8 cellular contexts compared by ENCODE assay signal in the genomic region with DNA sequence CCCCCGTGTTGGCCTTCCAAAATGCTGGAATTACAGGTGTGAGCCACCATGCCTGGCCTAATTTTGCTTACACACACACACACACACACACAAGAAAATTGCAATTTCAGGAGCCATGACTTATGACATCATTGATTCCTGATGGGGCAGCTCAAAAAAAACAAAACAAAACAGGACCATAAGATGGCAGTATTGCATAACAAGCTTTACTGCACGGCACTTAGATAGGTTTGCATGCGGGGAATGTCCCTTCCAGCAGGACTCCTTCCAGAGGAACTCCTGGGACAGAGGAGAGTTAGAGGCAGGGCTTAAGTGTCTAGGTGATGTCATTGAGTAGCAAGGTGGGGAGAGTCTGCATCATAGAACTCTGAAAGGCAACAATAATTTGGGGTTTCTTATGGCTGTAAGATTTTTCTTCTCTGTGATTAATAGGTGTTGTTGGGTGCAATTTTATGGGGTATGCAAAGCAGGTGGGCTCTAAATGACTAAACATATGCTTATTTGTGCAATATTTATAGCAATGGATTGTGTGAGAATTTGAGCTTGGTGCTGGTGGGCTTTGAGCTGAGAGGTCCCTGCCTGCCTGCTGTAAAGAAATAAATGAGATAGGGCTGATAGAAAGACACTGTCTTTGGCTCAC. TPM values are rescaled to one million over a fixed set of nuclear protein-coding genes. Genes with fewer than 3 reads are reported as not detected.
A peak's percentile ranks its signal among the peaks of the same experiment; 100 is the strongest.
DNase-seq lines count a peak whose midpoint lies in the region; ATAC-seq, FAIRE-seq and TF ChIP-seq lines count a peak whose summit lies in the region.

No MANE protein-coding gene starts in this region.

- H3K4me1 Mint-ChIP-seq in activated T-cell treated with anti-CD3 and anti-CD28 coated beads, Interleukin-2, amount 50 U/mL, for 72 hours (ENCODE audit: low read depth), result peaks cover 7% of the 10 kb centered on the region
- no peaks in the 10 kb centered on the region for H3K4me1 Mint-ChIP-seq in activated T-cell treated with anti-CD3 and anti-CD28 coated beads, Interleukin-2, amount 50 U/mL, for 24 hours (ENCODE audit: low read depth)

- H3K4me3 Mint-ChIP-seq in activated T-cell treated with anti-CD3 and anti-CD28 coated beads, Interleukin-2, amount 50 U/mL, for 72 hours, result no peak overlapping the region
- no peak overlapping the region for H3K4me3 Mint-ChIP-seq in activated T-cell treated with anti-CD3 and anti-CD28 coated beads, Interleukin-2, amount 50 U/mL, for 24 hours

- TF ChIP-seq CTCF in fibroblast of mammary gland (conservative IDR thresholded peaks at IDR 0.05; ENCODE audit: control insufficient read depth, insufficient read depth, low read depth, low read length), result peak; percentile 43

- no peak overlapping the region for H3K27ac Mint-ChIP-seq in activated T-cell treated with anti-CD3 and anti-CD28 coated beads, Interleukin-2, amount 50 U/mL, for 72 hours
- H3K27ac Mint-ChIP-seq in activated T-cell treated with anti-CD3 and anti-CD28 coated beads, Interleukin-2, amount 50 U/mL, for 24 hours, result no peak overlapping the region

- H3K27me3 Mint-ChIP-seq in activated T-cell treated with anti-CD3 and anti-CD28 coated beads, Interleukin-2, amount 50 U/mL, for 72 hours (ENCODE audit: low read depth), result no peaks in the 10 kb centered on the region
- no peaks in the 10 kb centered on the region for H3K27me3 Mint-ChIP-seq in activated T-cell treated with anti-CD3 and anti-CD28 coated beads, Interleukin-2, amount 50 U/mL, for 24 hours

- peak; percentile 44 to 47 for ATAC-seq in activated T-cell treated with anti-CD3 and anti-CD28 coated beads, Interleukin-2, amount 50 U/mL, for 72 hours (replicated peaks in 1 of 2)
- peak; percentile 28 for ATAC-seq in stimulated activated naive CD8-positive, alpha-beta T cell treated with anti-CD3 and anti-CD28 coated beads, Interleukin-15, Interleukin-2, amounts not matched to agents 100 U/mL and 50 U/mL, for 24 hours

- no peak overlapping the region for H3K4me3 ChIP-seq in fibroblast of mammary gland (ENCODE audit: control insufficient read depth, low read depth, low read length)

- peaks cover 0 to 1% of the 10 kb centered on the region in 2 donors for H3K36me3 Mint-ChIP-seq in activated T-cell treated with anti-CD3 and anti-CD28 coated beads, Interleukin-2, amount 50 U/mL, for 72 hours (ENCODE audit: insufficient read depth in 2 of 2)
- no peaks in the 10 kb centered on the region for H3K36me3 Mint-ChIP-seq in activated T-cell treated with anti-CD3 and anti-CD28 coated beads, Interleukin-2, amount 50 U/mL, for 24 hours (ENCODE audit: low read depth)

- H3K9me3 Mint-ChIP-seq in activated T-cell treated with anti-CD3 and anti-CD28 coated beads, Interleukin-2, amount 50 U/mL, for 72 hours, result peaks cover 0 to 2% of the 10 kb centered on the region in 2 donors
- peaks cover 2% of the 10 kb centered on the region for H3K9me3 Mint-ChIP-seq in activated T-cell treated with anti-CD3 and anti-CD28 coated beads, Interleukin-2, amount 50 U/mL, for 24 hours

- peak in 1 of 2 donors; percentile 12 for DNase-seq in activated T-cell treated with anti-CD3 and anti-CD28 coated beads, Interleukin-2, amount 50 U/mL, for 72 hours
- no peak for DNase-seq in activated T-cell treated with anti-CD3 and anti-CD28 coated beads, Interleukin-2, amount 50 U/mL, for 24 hours
- DNase-seq in LoVo (ENCODE audit: low spot score) (peak; percentile 61), RCC 7860 (ENCODE audit: low spot score) (peak; percentile 72), fibroblast of mammary gland (ENCODE audit: low read depth) (peak; percentile 69), Ammon's horn (ENCODE audit: low spot score) (no peak)
- DNase-seq in stimulated activated naive CD8-positive, alpha-beta T cell treated with anti-CD3 and anti-CD28 coated beads, Interleukin-15, Interleukin-2, amounts not matched to agents 100 U/mL and 50 U/mL, for 24 hours, result no peak
- no peak for DNase-seq in stimulated activated CD4-positive, alpha-beta T cell treated with anti-CD3 and anti-CD28 coated beads, Interleukin-4, amount 100 ng/mL, for 1 hour

- peak; percentile 49 for FAIRE-seq in RCC 7860 (lab: Jason Lieb, UNC)

RNA-seq across cellular contexts. Expression of a gene that starts 9.0 kb away (rescaled TPM):
- total RNA-seq in activated T-cell treated with anti-CD3 and anti-CD28 coated beads, Interleukin-2, amount 50 U/mL, for 72 hours, result not detected

RNA-seq across cellular contexts. Expression of a gene that starts 16.2 kb away (rescaled TPM):
- total RNA-seq in activated T-cell treated with anti-CD3 and anti-CD28 coated beads, Interleukin-2, amount 50 U/mL, for 72 hours, result 10 to 100 TPM in 1 of 2 donors, 1 to 10 TPM in 1; 8.7 to 11.6 TPM

Comparison
In these comparisons a context has a peak if more than half of its experiments do, and no peak if none do; other contexts are left out.
1. DNase-seq: peak in LoVo (single experiment), RCC 7860 (single experiment) and fibroblast of mammary gland (single experiment); none in activated T-cell treated with anti-CD3 and anti-CD28 coated beads, Interleukin-2, amount 50 U/mL, for 24 hours (single experiment), stimulated activated naive CD8-positive, alpha-beta T cell treated with anti-CD3 and anti-CD28 coated beads, Interleukin-15, Interleukin-2, amounts not matched to agents 100 U/mL and 50 U/mL, for 24 hours (single experiment), Ammon's horn (single experiment) and stimulated activated CD4-positive, alpha-beta T cell treated with anti-CD3 and anti-CD28 coated beads, Interleukin-4, amount 100 ng/mL, for 1 hour (single experiment).